ENCODE assay signal across 24 cellular contexts in the genomic region with DNA sequence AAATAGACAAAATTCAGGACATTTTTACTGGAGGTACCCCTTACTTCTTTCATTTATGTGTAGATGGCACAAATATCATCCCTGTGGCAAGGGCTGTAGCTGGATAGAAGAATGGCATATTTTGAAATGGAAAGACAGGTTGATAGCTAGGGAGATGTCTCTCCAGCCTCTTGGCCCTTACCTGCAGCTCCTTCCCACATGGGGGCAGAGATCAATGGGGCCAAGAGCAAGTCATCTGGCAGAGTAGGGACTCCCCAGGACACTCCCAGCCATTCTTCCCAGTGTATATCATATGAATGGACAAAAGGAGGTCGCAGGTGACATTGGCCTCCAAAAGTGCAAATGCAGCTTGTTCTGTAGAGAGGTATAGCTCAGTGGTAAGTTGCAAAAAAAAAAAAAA.
"Had no signal": no experiment of that assay in that cellular context is flagged by ENCODE, and none has a peak within 500 bp of the region (broad histone marks: within the 10 kb centered on the region; RNA-seq: fewer than 3 reads in every experiment).

No MANE protein-coding gene starts in this region.

- H3K36me3 Mint-ChIP-seq: activated naive CD8-positive, alpha-beta T cell treated with anti-CD3 and anti-CD28 coated beads, Interleukin-2, amount 10 ng/mL, durations not matched to agents 7 days and 5 days; mesothelial cell of epicardium; naive thymus-derived CD8-positive, alpha-beta T cell; neural progenitor cell; stimulated activated effector memory CD8-positive, alpha-beta T cell treated with anti-CD3 and anti-CD28 coated beads, Interleukin-12 subunit alpha, Interleukin-12 subunit beta, amount 100 ng/mL, for 72 hours had no signal

- DNase-seq: activated CD4-positive, alpha-beta memory T cell treated with anti-CD3 and anti-CD28 coated beads, Interleukin-2, amount 10 ng/mL, durations not matched to agents 7 days and 5 days; activated CD4-positive, alpha-beta T cell treated with anti-CD3 and anti-CD28 coated beads, Interleukin-2, amount 10 ng/mL, durations not matched to agents 24 days and 14 days; activated effector memory CD4-positive, alpha-beta T cell treated with Interleukin-2 at 50 U/mL for 16 hours; activated naive CD4-positive, alpha-beta T cell treated with anti-CD3 and anti-CD28 coated beads for 36 hours; activated naive CD8-positive, alpha-beta T cell treated with anti-CD3 and anti-CD28 coated beads, Interleukin-2, amount 10 ng/mL, durations not matched to agents 7 days and 5 days; activated T-cell treated with anti-CD3 and anti-CD28 coated beads, Interleukin-2, amount 50 U/mL, for 72 hours; amniotic stem cell; cerebellar nuclear complex; cortex of kidney; foreskin melanocyte; kidney glomerular epithelial cell; left lung; naive thymus-derived CD8-positive, alpha-beta T cell; psoas muscle; right cardiac atrium; stimulated activated CD4-positive, alpha-beta T cell treated with anti-CD3 and anti-CD28 coated beads, Interleukin-2, amount 100 ng/mL, for 24 hours; stomach had no signal

- H3K4me2 ChIP-seq: neural progenitor cell had no signal

- H3K9me3 Mint-ChIP-seq: activated CD4-positive, alpha-beta memory T cell treated with anti-CD3 and anti-CD28 coated beads, Interleukin-2, amount 10 ng/mL, durations not matched to agents 7 days and 5 days; activated CD4-positive, alpha-beta T cell treated with anti-CD3 and anti-CD28 coated beads, Interleukin-2, amount 10 ng/mL, durations not matched to agents 24 days and 14 days; activated naive CD4-positive, alpha-beta T cell treated with anti-CD3 and anti-CD28 coated beads for 36 hours; activated naive CD8-positive, alpha-beta T cell treated with anti-CD3 and anti-CD28 coated beads, Interleukin-2, amount 10 ng/mL, durations not matched to agents 7 days and 5 days; activated T-cell treated with anti-CD3 and anti-CD28 coated beads, Interleukin-2, amount 50 U/mL, for 72 hours; mesothelial cell of epicardium; naive thymus-derived CD8-positive, alpha-beta T cell; neural progenitor cell; stimulated activated effector memory CD8-positive, alpha-beta T cell treated with anti-CD3 and anti-CD28 coated beads, Interleukin-12 subunit alpha, Interleukin-12 subunit beta, amount 100 ng/mL, for 72 hours had no signal

- H3K27me3 ChIP-seq: left lung had no signal

- H2AFZ ChIP-seq: neural progenitor cell had no signal

- H3K9me3 ChIP-seq: left lung, psoas muscle, stomach, suprapubic skin, tibial nerve had no signal

- ATAC-seq: activated CD4-positive, CD25-positive, alpha-beta regulatory T cell treated with anti-CD3 and anti-CD28 coated beads, Interleukin-2, amount 50 U/mL, for 24 hours; activated T-cell treated with anti-CD3 and anti-CD28 coated beads, Interleukin-2, amount 50 U/mL, for 72 hours; naive thymus-derived CD8-positive, alpha-beta T cell; psoas muscle; right cardiac atrium; stimulated activated effector memory CD8-positive, alpha-beta T cell treated with anti-CD3 and anti-CD28 coated beads, Interleukin-12 subunit alpha, Interleukin-12 subunit beta, amount 100 ng/mL, for 72 hours had no signal

- H3K36me3 ChIP-seq: left lung, neural progenitor cell, stomach, suprapubic skin, tibial nerve had no signal

- H3K27ac Mint-ChIP-seq: activated CD4-positive, alpha-beta memory T cell treated with anti-CD3 and anti-CD28 coated beads, Interleukin-2, amount 10 ng/mL, durations not matched to agents 7 days and 5 days; activated CD4-positive, alpha-beta T cell treated with anti-CD3 and anti-CD28 coated beads, Interleukin-2, amount 10 ng/mL, durations not matched to agents 24 days and 14 days; activated naive CD4-positive, alpha-beta T cell treated with anti-CD3 and anti-CD28 coated beads for 36 hours; activated naive CD8-positive, alpha-beta T cell treated with anti-CD3 and anti-CD28 coated beads, Interleukin-2, amount 10 ng/mL, durations not matched to agents 7 days and 5 days; activated T-cell treated with anti-CD3 and anti-CD28 coated beads, Interleukin-2, amount 50 U/mL, for 72 hours; mesothelial cell of epicardium; neural progenitor cell; stimulated activated effector memory CD8-positive, alpha-beta T cell treated with anti-CD3 and anti-CD28 coated beads, Interleukin-12 subunit alpha, Interleukin-12 subunit beta, amount 100 ng/mL, for 72 hours had no signal

- H3K4me3 Mint-ChIP-seq: activated CD4-positive, alpha-beta memory T cell treated with anti-CD3 and anti-CD28 coated beads, Interleukin-2, amount 10 ng/mL, durations not matched to agents 7 days and 5 days; activated CD4-positive, alpha-beta T cell treated with anti-CD3 and anti-CD28 coated beads, Interleukin-2, amount 10 ng/mL, durations not matched to agents 24 days and 14 days; activated naive CD4-positive, alpha-beta T cell treated with anti-CD3 and anti-CD28 coated beads for 36 hours; activated naive CD8-positive, alpha-beta T cell treated with anti-CD3 and anti-CD28 coated beads, Interleukin-2, amount 10 ng/mL, durations not matched to agents 7 days and 5 days; activated T-cell treated with anti-CD3 and anti-CD28 coated beads, Interleukin-2, amount 50 U/mL, for 72 hours; mesothelial cell of epicardium; naive thymus-derived CD8-positive, alpha-beta T cell; neural progenitor cell; stimulated activated effector memory CD8-positive, alpha-beta T cell treated with anti-CD3 and anti-CD28 coated beads, Interleukin-12 subunit alpha, Interleukin-12 subunit beta, amount 100 ng/mL, for 72 hours had no signal

- H3K27ac ChIP-seq: neural progenitor cell, psoas muscle, skin epidermis, suprapubic skin, tibial nerve had no signal

- H3K4me1 ChIP-seq: neural progenitor cell, stomach, suprapubic skin, tibial nerve had no signal

- H3K9ac ChIP-seq: neural progenitor cell had no signal

- H3K4me1 Mint-ChIP-seq: activated CD4-positive, alpha-beta memory T cell treated with anti-CD3 and anti-CD28 coated beads, Interleukin-2, amount 10 ng/mL, durations not matched to agents 7 days and 5 days; activated CD4-positive, alpha-beta T cell treated with anti-CD3 and anti-CD28 coated beads, Interleukin-2, amount 10 ng/mL, durations not matched to agents 24 days and 14 days; mesothelial cell of epicardium; stimulated activated effector memory CD8-positive, alpha-beta T cell treated with anti-CD3 and anti-CD28 coated beads, Interleukin-12 subunit alpha, Interleukin-12 subunit beta, amount 100 ng/mL, for 72 hours had no signal

- H3K4me3 ChIP-seq: left lung, neural progenitor cell, psoas muscle, skin epidermis, stomach, suprapubic skin, tibial nerve had no signal
